ENCODE assay signal across 9 cellular contexts in genomic region chr11:69700278-69701140, GRCh38. TPM values are rescaled to one million over a fixed set of nuclear protein-coding genes. Genes with fewer than 3 reads are reported as not detected.
DNase-seq lines count a peak whose midpoint lies in the region; ATAC-seq and TF ChIP-seq lines count a peak whose summit lies in the region.
"Had no signal": no experiment of that assay in that cellular context is flagged by ENCODE, and none has a peak within 500 bp of the region (broad histone marks: within the 10 kb centered on the region; RNA-seq: fewer than 3 reads in every experiment).

No MANE protein-coding gene starts in this region.

- H3K4me3 Mint-ChIP-seq in mesothelial cell of epicardium, result no peak overlapping the region

- H3K27ac Mint-ChIP-seq in mesothelial cell of epicardium, result peak overlapping the region; percentile 36

- peaks cover 18% of the 10 kb centered on the region for H3K4me1 Mint-ChIP-seq in mesothelial cell of epicardium

- H3K36me3 Mint-ChIP-seq in mesothelial cell of epicardium, result no peaks in the 10 kb centered on the region

- no peak overlapping the region for H3K4me3 ChIP-seq in choroid plexus epithelial cell (ENCODE audit: low read depth, low read length)

- peaks cover 68% of the 10 kb centered on the region for H3K27me3 Mint-ChIP-seq in mesothelial cell of epicardium (ENCODE audit: low read depth)

- DNase-seq in COR-L47 (lab: John Stamatoyannopoulos, UW), result peak; percentile 54
- peak; percentile 79 for DNase-seq in NCI-H2029 treated with DMSO at 0.1 percent for 48 hours (lab: John Stamatoyannopoulos, UW)
- peak; percentile 77 for DNase-seq in choroid plexus epithelial cell (ENCODE audit: low read depth)
- peak; percentile 49 to 70 for DNase-seq in mesothelial cell of epicardium (ENCODE audit: low spot score in 2 of 2, unreplicated experiment in 2 of 2)
- no peak for DNase-seq in GM10266 (ENCODE audit: extremely low spot score)

- ATAC-seq in GM19023 (IDR thresholded peaks at IDR 0.05; ENCODE audit: unreplicated experiment) (no peak), HG03520 (IDR thresholded peaks at IDR 0.05; ENCODE audit: unreplicated experiment) (no peak), HG03378 (IDR thresholded peaks at IDR 0.05; ENCODE audit: unreplicated experiment) (no peak)

- no peaks in the 10 kb centered on the region for H3K9me3 Mint-ChIP-seq in mesothelial cell of epicardium

- TF ChIP-seq CTCF in choroid plexus epithelial cell (conservative IDR thresholded peaks at IDR 0.05; ENCODE audit: low read depth, low read length) (no peak), mesothelial cell of epicardium (IDR thresholded peaks at IDR 0.05; ENCODE audit: unreplicated experiment) (no peak), GM10266 (IDR thresholded peaks at IDR 0.05; ENCODE audit: control insufficient read depth, insufficient read depth, low read depth, missing control alignments) (no peak)

RNA-seq across cellular contexts. Expression of gene FGF19, which starts 3.3 kb away (rescaled TPM):
- total RNA-seq in mesothelial cell of epicardium, result not detected in 3 replicates
- total RNA-seq: activated CD8-positive, alpha-beta memory T cell treated with anti-CD3 and anti-CD28 coated beads for 36 hours had no signal

RNA-seq across cellular contexts. Expression of gene LTO1, which starts 25.4 kb away (rescaled TPM):
- 30.0 to 35.8 TPM (median 31.6 TPM) in 3 replicates for total RNA-seq in mesothelial cell of epicardium

RNA-seq across cellular contexts. Expression of gene CCND1, which starts 59.6 kb away (rescaled TPM):
- total RNA-seq in mesothelial cell of epicardium, result 215 to 224 TPM (median 217 TPM) in 3 replicates
